In the genomic region with DNA sequence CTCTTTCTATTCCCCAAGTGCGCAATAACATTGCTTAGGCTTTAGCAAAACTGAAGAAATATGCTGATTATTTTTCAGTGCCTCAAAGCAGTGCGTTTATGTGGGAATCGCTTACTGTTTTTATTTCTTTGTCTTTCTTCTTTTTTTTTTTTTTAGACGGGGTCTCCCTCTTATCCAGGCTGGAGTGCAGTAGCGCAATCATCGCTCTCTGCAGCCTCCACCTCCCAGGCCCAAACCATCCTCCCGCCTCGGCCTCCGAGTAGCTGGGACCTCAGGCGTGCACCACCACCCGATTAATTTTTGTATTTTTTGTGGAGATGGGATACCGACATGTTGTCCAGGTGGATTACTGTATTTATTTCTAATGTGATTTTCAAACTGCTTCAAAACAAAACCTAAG, we compare ENCODE assay signal across 9 cellular contexts. TPM values are rescaled to one million over a fixed set of nuclear protein-coding genes. Genes with fewer than 3 reads are reported as not detected.
DNase-seq lines count a peak whose midpoint lies in the region; TF ChIP-seq lines count a peak whose summit lies in the region.
"Had no signal": no experiment of that assay in that cellular context is flagged by ENCODE, and none has a peak within 500 bp of the region (broad histone marks: within the 10 kb centered on the region; RNA-seq: fewer than 3 reads in every experiment).

No MANE protein-coding gene starts in this region.

- H3K4me3 ChIP-seq in GM06990 (replicated peaks; ENCODE audit: low read depth, low read length) (peak overlapping the region; percentile 68), esophagus muscularis mucosa (peak overlapping the region; percentile 92 to 96 (median 95))

- H3K4me3 Mint-ChIP-seq in progenitor cell of endocrine pancreas (ENCODE audit: low read depth), result peak overlapping the region; percentile 78

- H3K27me3 Mint-ChIP-seq in progenitor cell of endocrine pancreas, result no peaks in the 10 kb centered on the region

- H3K27me3 ChIP-seq in GM06990 (replicated peaks; ENCODE audit: control insufficient read depth, insufficient read depth, low read length) (no peaks in the 10 kb centered on the region), esophagus muscularis mucosa (no peaks in the 10 kb centered on the region)

- H3K27ac Mint-ChIP-seq in progenitor cell of endocrine pancreas, result no peak overlapping the region

- DNase-seq in GM06990 (ENCODE audit: extremely low read depth, insufficient read length) (no peak), RWPE1 (ENCODE audit: low spot score) (no peak), esophagus muscularis mucosa (ENCODE audit: extremely low spot score) (no peak), progenitor cell of endocrine pancreas (ENCODE audit: low spot score, unreplicated experiment) (no peak), NAMALWA (ENCODE audit: low spot score) (no peak), GDM1 (lab: John Stamatoyannopoulos, UW) (no peak), AML-193 (lab: John Stamatoyannopoulos, UW) (no peak), GM10266 (ENCODE audit: extremely low spot score) (no peak)
- DNase-seq: NCI-H1092 treated with DMSO at 0.1 percent for 48 hours had no signal

- peaks cover 10 to 21% (median 19%) of the 10 kb centered on the region in 4 donors for H3K4me1 ChIP-seq in esophagus muscularis mucosa

- 89% methylated on average over 12 of the region's 12 CpGs for WGBS in esophagus muscularis mucosa

- CTCF ChIA-PET in RWPE1 (lab: Yijun Ruan, JAX), result no interaction called here

- H3K27ac ChIP-seq in RWPE1, result peak overlapping the region; percentile 91; the same call in 1 of the 2 replicates
- H3K27ac ChIP-seq in esophagus muscularis mucosa (replicated peaks in 1 of 4), result no peak overlapping the region

- TF ChIP-seq CTCF in GM06990 (IDR thresholded peaks at IDR 0.05; ENCODE audit: insufficient read depth, low read length, poor library complexity, severe bottlenecking), result no peak
- no peak for TF ChIP-seq CTCF in RWPE1 (conservative IDR thresholded peaks at IDR 0.05; ENCODE audit: low read depth)
- TF ChIP-seq CTCF in esophagus muscularis mucosa (IDR thresholded peaks at IDR 0.05), result no peak
- no peak for TF ChIP-seq CTCF in progenitor cell of endocrine pancreas (IDR thresholded peaks at IDR 0.05; ENCODE audit: unreplicated experiment)
- no peak for TF ChIP-seq CTCF in GM10266 (IDR thresholded peaks at IDR 0.05; ENCODE audit: control insufficient read depth, insufficient read depth, low read depth, missing control alignments)

- H3K9me3 ChIP-seq in esophagus muscularis mucosa, result no peaks in the 10 kb centered on the region

- POLR2A ChIA-PET in RWPE1 (lab: Yijun Ruan, JAX; ENCODE audit: low non-redundant PET), result interaction anchor here (0.6 kb wide), 1 partner anchor 38 kb away, joined by 3 read pairs; no protein-coding TSS in a partner anchor

- H3K4me1 Mint-ChIP-seq in progenitor cell of endocrine pancreas (ENCODE audit: low read depth), result peaks cover 3% of the 10 kb centered on the region

- intact Hi-C loops in esophagus muscularis mucosa (cut with DNase I), result no loop called here

- no peaks in the 10 kb centered on the region for H3K9me3 Mint-ChIP-seq in progenitor cell of endocrine pancreas (ENCODE audit: low read depth)

- H3K36me3 Mint-ChIP-seq in progenitor cell of endocrine pancreas (ENCODE audit: insufficient read depth), result peaks cover 6% of the 10 kb centered on the region

- H3K36me3 ChIP-seq in GM06990 (ENCODE audit: control insufficient read depth, insufficient read depth, low read length), result no peaks in the 10 kb centered on the region; the same call in 1 of the 2 replicates
- peaks cover 0 to 30% (median 22%) of the 10 kb centered on the region in 4 donors for H3K36me3 ChIP-seq in esophagus muscularis mucosa

- TF ChIP-seq EP300 in esophagus muscularis mucosa (IDR thresholded peaks at IDR 0.05), result no peak

- TF ChIP-seq POLR2A in esophagus muscularis mucosa (IDR thresholded peaks at IDR 0.05; ENCODE audit: low read depth), result no peak

RNA-seq across cellular contexts. Expression of gene DENND10, which starts 1.2 kb away (rescaled TPM):
- total RNA-seq in esophagus muscularis mucosa (10 to 100 TPM; 19.1 to 23.7 (median 22.3) TPM), progenitor cell of endocrine pancreas (44.6 and 48.5 TPM in 2 replicates)

RNA-seq across cellular contexts. Expression of gene EIF3A, which starts 24.5 kb away (rescaled TPM):
- 100 to 1,000 TPM; 118 to 147 (median 128) TPM for total RNA-seq in esophagus muscularis mucosa
- total RNA-seq in progenitor cell of endocrine pancreas, result 127 and 129 TPM in 2 replicates
